Comparison of ENCODE assay signal across 8 cellular contexts in the genomic region with DNA sequence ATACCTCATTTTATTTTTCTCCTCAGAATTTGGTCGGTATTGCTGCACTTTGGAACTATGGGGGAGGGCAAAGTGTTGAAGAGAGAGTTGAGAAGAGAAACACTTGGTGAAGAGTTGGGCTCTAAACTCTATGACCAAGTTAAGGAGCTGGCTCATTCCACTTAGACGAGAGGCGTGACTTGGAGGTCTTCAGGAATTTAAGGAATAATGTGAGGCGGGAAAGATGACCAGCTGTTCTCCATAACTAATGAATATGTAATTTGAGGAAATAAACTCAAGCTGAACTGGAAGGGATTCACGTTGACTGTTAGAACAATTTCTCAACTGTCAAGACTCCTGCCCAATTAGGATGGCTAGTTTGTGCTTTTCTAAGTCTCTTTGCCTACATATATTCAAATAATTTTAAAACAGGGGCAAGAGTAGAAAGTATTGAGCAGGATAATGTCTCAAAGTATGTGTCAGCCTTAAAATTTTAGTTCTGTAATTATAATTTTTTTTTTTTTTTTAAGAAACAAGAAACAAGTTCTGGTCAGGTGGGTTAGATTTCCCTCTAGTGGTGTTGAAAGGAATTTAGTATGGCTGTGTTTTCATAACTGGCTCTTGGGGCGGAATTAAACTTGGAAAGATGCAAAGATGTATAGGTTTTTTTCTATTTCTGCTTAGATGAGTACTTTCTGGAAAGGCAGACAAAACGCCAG. TPM values are rescaled to one million over a fixed set of nuclear protein-coding genes. Genes with fewer than 3 reads are reported as not detected.
A peak's percentile ranks its signal among the peaks of the same experiment; 100 is the strongest.
DNase-seq lines count a peak whose midpoint lies in the region; ATAC-seq and TF ChIP-seq lines count a peak whose summit lies in the region.

No MANE protein-coding gene starts in this region.

- H2BK5ac ChIP-seq in mesenchymal stem cell (ENCODE audit: low read depth, low read length, poor library complexity, severe bottlenecking) = no peak overlapping the region

- no peak overlapping the region for H2BK12ac ChIP-seq in mesenchymal stem cell (ENCODE audit: low read length in 2 of 2)

- no peak overlapping the region for H2BK120ac ChIP-seq in mesenchymal stem cell (ENCODE audit: low read depth, low read length)

- H3K14ac ChIP-seq in mesenchymal stem cell (ENCODE audit: low read length in 2 of 2) = no peak overlapping the region

- H2AFZ ChIP-seq in mesenchymal stem cell (ENCODE audit: low read depth, low read length) = no peak overlapping the region

- H3K4me3 ChIP-seq in mesenchymal stem cell (ENCODE audit: insufficient read depth in 1 of 2, low read depth in 1 of 2, low read length in 2 of 2) = no peak overlapping the region
- H3K4me3 ChIP-seq in WERI-Rb-1 (ENCODE audit: low read depth, low read length) = no peak overlapping the region

- no peak overlapping the region for H2BK15ac ChIP-seq in mesenchymal stem cell (ENCODE audit: low read depth, poor library complexity, severe bottlenecking)

- no peak overlapping the region for H2AK5ac ChIP-seq in mesenchymal stem cell (ENCODE audit: low read length, severe bottlenecking)

- no peak overlapping the region for H3K23ac ChIP-seq in mesenchymal stem cell (ENCODE audit: low read length in 2 of 2)

- H3K27me3 ChIP-seq in mesenchymal stem cell (ENCODE audit: control insufficient read depth in 1 of 2, insufficient read depth in 1 of 2, low read length in 2 of 2) (peaks cover 0 to 3% of the 10 kb centered on the region in 2 experiments), WERI-Rb-1 (ENCODE audit: insufficient read depth, low read depth, severe bottlenecking) (peaks cover 30% of the 10 kb centered on the region)

- H3K36me3 ChIP-seq in mesenchymal stem cell (ENCODE audit: control insufficient read depth in 1 of 2, insufficient read depth in 2 of 2, low read depth in 1 of 2, low read length in 2 of 2) = no peaks in the 10 kb centered on the region
- H3K36me3 ChIP-seq in WERI-Rb-1 = no peaks in the 10 kb centered on the region

- no peak overlapping the region for H3K4me2 ChIP-seq in mesenchymal stem cell (ENCODE audit: low read length, poor library complexity, severe bottlenecking)

- H4K91ac ChIP-seq in mesenchymal stem cell (ENCODE audit: low read length) = no peak overlapping the region

- H4K8ac ChIP-seq in mesenchymal stem cell (ENCODE audit: low read length) = no peak overlapping the region

- DNase-seq in DMS 273 (lab: John Stamatoyannopoulos, UW; ENCODE audit: unreplicated experiment) (peak; percentile 36), cerebellar cortex (ENCODE audit: low spot score) (peak; percentile 62), mesenchymal stem cell (peak; percentile 41), WERI-Rb-1 (no peak)
- no peak for DNase-seq in activated CD4-positive, alpha-beta T cell treated with anti-CD3 and anti-CD28 coated beads, Interleukin-2, amount 50 U/mL, for 4 hours
- DNase-seq in activated naive CD4-positive, alpha-beta T cell treated with anti-CD3 and anti-CD28 coated beads, Interleukin-2, amount 50 U/mL, for 16 hours = no peak

- no peak overlapping the region for H3K27ac ChIP-seq in mesenchymal stem cell (ENCODE audit: low read length, poor library complexity, severe bottlenecking)
- no peak overlapping the region for H3K27ac ChIP-seq in WERI-Rb-1

- ATAC-seq in HG03342 (IDR thresholded peaks at IDR 0.05; ENCODE audit: unreplicated experiment) = no peak

- H3K9me3 ChIP-seq in mesenchymal stem cell (ENCODE audit: control insufficient read depth, low read length) (no peaks in the 10 kb centered on the region), WERI-Rb-1 (ENCODE audit: severe bottlenecking) (no peaks in the 10 kb centered on the region)

- TF ChIP-seq CTCF in LNCAP (IDR thresholded peaks at IDR 0.05) (peak; percentile 71), WERI-Rb-1 (IDR thresholded peaks at IDR 0.05; ENCODE audit: low read depth, low read length) (no peak)

- no peak overlapping the region for H3K4ac ChIP-seq in mesenchymal stem cell (ENCODE audit: low read depth in 1 of 2, low read length in 2 of 2)

- H3K9ac ChIP-seq in mesenchymal stem cell (ENCODE audit: low read length) = no peak overlapping the region

- H3K18ac ChIP-seq in mesenchymal stem cell (ENCODE audit: low read depth in 1 of 2, low read length in 2 of 2) = no peak overlapping the region

- 51% methylated on average over 6 of the region's 7 CpGs for WGBS in mesenchymal stem cell

- H3K79me1 ChIP-seq in mesenchymal stem cell (replicated peaks; ENCODE audit: low read length, poor library complexity, severe bottlenecking) = no peaks in the 10 kb centered on the region

- H3K4me1 ChIP-seq in mesenchymal stem cell (ENCODE audit: control insufficient read depth, insufficient read depth, low read depth, low read length) = no peaks in the 10 kb centered on the region

RNA-seq across cellular contexts. Expression of a gene that starts 33.4 kb away (rescaled TPM):
- polyA plus RNA-seq in mesenchymal stem cell (2013, experiment 1 of 2) = not detected
- not detected for polyA plus RNA-seq in mesenchymal stem cell (2013, experiment 2 of 2)

Comparison
In these comparisons a context has a peak if more than half of its experiments do, and no peak if none do; other contexts are left out.
1. DNase-seq: peak in DMS 273 (single experiment), cerebellar cortex (single experiment) and mesenchymal stem cell (single experiment); none in WERI-Rb-1 (single experiment), activated CD4-positive, alpha-beta T cell treated with anti-CD3 and anti-CD28 coated beads, Interleukin-2, amount 50 U/mL, for 4 hours (0 of 2) and activated naive CD4-positive, alpha-beta T cell treated with anti-CD3 and anti-CD28 coated beads, Interleukin-2, amount 50 U/mL, for 16 hours (single experiment).